Comparison of ENCODE assay signal across 9 cellular contexts in the genomic region with DNA sequence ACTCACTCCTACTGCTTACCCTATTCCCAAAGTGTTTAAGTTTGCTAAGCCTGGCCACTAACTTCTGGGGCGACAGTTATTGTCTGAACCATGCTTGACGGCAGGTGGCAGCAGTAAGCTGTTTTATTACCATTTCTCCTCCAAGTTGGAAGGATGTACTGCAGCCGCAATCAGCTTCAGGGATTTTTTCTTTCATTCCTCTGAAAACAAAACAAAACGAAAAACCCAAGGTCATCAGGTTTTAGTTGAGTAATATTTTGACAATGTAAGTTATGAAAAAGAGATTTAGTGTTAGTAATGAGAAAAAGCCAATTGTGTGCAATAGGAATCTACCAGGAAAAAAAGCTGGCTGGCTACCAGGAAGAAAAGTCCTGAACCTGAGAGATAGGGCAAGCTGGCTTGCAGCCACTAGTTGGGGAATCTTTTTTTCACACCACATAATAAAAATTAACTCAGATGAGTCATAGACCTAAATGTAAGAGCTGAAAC. TPM values are rescaled to one million over a fixed set of nuclear protein-coding genes. Genes with fewer than 3 reads are reported as not detected.
DNase-seq lines count a peak whose midpoint lies in the region; ATAC-seq, FAIRE-seq and TF ChIP-seq lines count a peak whose summit lies in the region.
"Had no signal": no experiment of that assay in that cellular context is flagged by ENCODE, and none has a peak within 500 bp of the region (broad histone marks: within the 10 kb centered on the region; RNA-seq: fewer than 3 reads in every experiment).

No MANE protein-coding gene starts in this region.

- no peak overlapping the region for H3K9ac ChIP-seq in K562 (ENCODE audit: insufficient read depth in 1 of 2, low read depth in 2 of 2, low read length in 2 of 2)
- H3K9ac ChIP-seq: BLaER1 had no signal

- WGBS in K562 (ENCODE audit: insufficient coverage, low coverage, missing lambda C conversion rate) = 0% methylated on average over 4 of the region's 4 CpGs
- WGBS in spleen, 5 donors = 0 to 4% (median 1%) methylated on average over 4 of the region's 4 CpGs

- CTCF ChIA-PET in K562 (lab: Yijun Ruan, JAX; ENCODE audit: low intra/inter-chr PET ratio) = interaction anchor here (1.0 to 1.3 kb wide), 2 partner anchors 290 to 312 kb away, joined by 3 to 5 read pairs; no protein-coding TSS in a partner anchor

- ATAC-seq in GM21825 (IDR thresholded peaks at IDR 0.05; ENCODE audit: unreplicated experiment) (peak; percentile 83), K562 (peak; percentile 87)

- H3K27me3 ChIP-seq in K562 (ENCODE audit: control insufficient read depth in 2 of 2, insufficient read depth in 2 of 2, low read length in 2 of 2) (no peaks in the 10 kb centered on the region), spleen (replicated peaks in 1 of 7) (peaks cover 0 to 17% (median 0%) of the 10 kb centered on the region in 7 donors)
- H3K27me3 ChIP-seq: BLaER1 had no signal

- H3K9me3 ChIP-seq in K562 (replicated peaks; ENCODE audit: control insufficient read depth, insufficient read depth, low read depth, low read length) = no peaks in the 10 kb centered on the region
- H3K9me3 ChIP-seq in spleen = no peaks in the 10 kb centered on the region
- H3K9me3 ChIP-seq: BLaER1 had no signal

- no peak for TF ChIP-seq EP300 in Ishikawa (IDR thresholded peaks at IDR 0.05; ENCODE audit: borderline replicate concordance)
- no peak for TF ChIP-seq EP300 in K562 (IDR thresholded peaks at IDR 0.05; ENCODE audit: low read length)

- TF ChIP-seq CTCF in K562 (IDR thresholded peaks at IDR 0.05 in 2 of 3, conservative IDR thresholded peaks at IDR 0.05 in 1 of 3; ENCODE audit: insufficient read depth in 2 of 3, low read depth in 1 of 3, low read length in 3 of 3) (peak; percentile 60 to 63 (median 60)), spleen (IDR thresholded peaks at IDR 0.05 in 8 of 11, conservative IDR thresholded peaks at IDR 0.05 in 3 of 11) (peak in 10 of 11 experiments; percentile 18 to 57 (median 47))

- in situ Hi-C loops in K562 (cut with MboI) = no loop called here

- TF ChIP-seq POLR2A in K562 (conservative IDR thresholded peaks at IDR 0.05) (no peak), spleen (IDR thresholded peaks at IDR 0.05) (no peak)

- no peaks in the 10 kb centered on the region for H3K36me3 ChIP-seq in K562 (ENCODE audit: control insufficient read depth, insufficient read depth, low read length)
- H3K36me3 ChIP-seq in spleen = no peaks in the 10 kb centered on the region
- H3K36me3 ChIP-seq: BLaER1 had no signal

- H3K4me3 ChIP-seq in K562 (no peak overlapping the region), spleen (no peak overlapping the region)
- H3K4me3 ChIP-seq: BLaER1 had no signal

- POLR2A ChIA-PET in K562 (lab: Yijun Ruan, JAX) = no interaction called here

- intact Hi-C loops in K562 (cut with micrococcal nuclease) = loop anchor here (1.0 to 10.0 kb wide), 3 partner anchors 96 to 430 kb away; no protein-coding TSS in a partner anchor
- intact Hi-C loops in spleen (cut with DNase I; ENCODE audit: low total_unique reads) = loop anchor here (10.0 kb wide), 1 partner anchor 290 kb away; no protein-coding TSS in a partner anchor

- H3K9me1 ChIP-seq in K562 (ENCODE audit: control insufficient read depth, insufficient read depth, low read length) = no peaks in the 10 kb centered on the region

- FAIRE-seq in K562 (lab: Jason Lieb, UNC) = peak; percentile 80

- TF ChIP-seq RAD21 in Ishikawa (IDR thresholded peaks at IDR 0.05; ENCODE audit: low read depth) = peak; percentile 71
- TF ChIP-seq RAD21 in K562 (CRISPR knock-in tag; conservative IDR thresholded peaks at IDR 0.05 in 1 of 2, IDR thresholded peaks at IDR 0.05 in 1 of 2) = peak; percentile 41 to 60

- H3K4me2 ChIP-seq in K562 (ENCODE audit: insufficient read depth, low read length) = no peak overlapping the region
- H3K4me2 ChIP-seq: BLaER1 had no signal

- peak; percentile 77 for DNase-seq in DMS 273 (lab: John Stamatoyannopoulos, UW; ENCODE audit: unreplicated experiment)
- no peak for DNase-seq in DMS 273 treated with DMSO at 0.1 percent for 48 hours (lab: John Stamatoyannopoulos, UW)
- peak in 4 of 5 donors; percentile 12 to 37 (median 24) for DNase-seq in T-helper 1 cell
- peak; percentile 23 to 54 (median 36) for DNase-seq in K562 (ENCODE audit: extremely low read depth in 1 of 4, low spot score in 3 of 4)
- DNase-seq in iPS DF 19.7 (ENCODE audit: low read depth, low spot score) = peak; percentile 9
- no peak for DNase-seq in spleen

- H3K27ac ChIP-seq in K562 (ENCODE audit: extremely low read depth, low read depth, low read length) (no peak overlapping the region), spleen (no peak overlapping the region)
- H3K27ac ChIP-seq: BLaER1 had no signal

- no peaks in the 10 kb centered on the region for H3K79me2 ChIP-seq in K562 (ENCODE audit: control insufficient read depth, insufficient read depth, low read length)

- no peaks in the 10 kb centered on the region for H3K4me1 ChIP-seq in K562 (replicated peaks in 1 of 2; ENCODE audit: control insufficient read depth in 2 of 2, insufficient read depth in 2 of 2, low read length in 2 of 2)
- no peaks in the 10 kb centered on the region for H3K4me1 ChIP-seq in spleen
- H3K4me1 ChIP-seq: BLaER1 had no signal

- no peak overlapping the region for H2AFZ ChIP-seq in K562 (ENCODE audit: low read depth, low read length)

- no TSS peak for BruUV-seq in K562 (replicated peaks; lab: Mats Ljungman, UMichigan)

- H4K20me1 ChIP-seq in K562 (replicated peaks; ENCODE audit: control insufficient read depth, insufficient read depth, low read length) = no peaks in the 10 kb centered on the region
- H4K20me1 ChIP-seq: BLaER1 had no signal

TF ChIP-seq in Ishikawa, 13 proteins besides CTCF, POLR2A, EP300 and RAD21 (continues in another document):
- TF ChIP-seq NFIC (IDR thresholded peaks at IDR 0.05) = no peak

TF ChIP-seq in K562, 482 proteins besides CTCF, POLR2A, EP300 and RAD21 (continues in another document):
- TF ChIP-seq ZNF3 (CRISPR knock-in tag; IDR thresholded peaks at IDR 0.05) = no peak
- no peak for TF ChIP-seq MEIS2 (IDR thresholded peaks at IDR 0.05; ENCODE audit: partially characterized antibody)
- TF ChIP-seq NFIC (IDR thresholded peaks at IDR 0.05) = peak; percentile 48
- TF ChIP-seq FOXJ2 (tag; IDR thresholded peaks at IDR 0.05) = no peak
- no peak for TF ChIP-seq RBM15 (IDR thresholded peaks at IDR 0.05; ENCODE audit: insufficient read depth, low read length)
- TF ChIP-seq, protein P1, sequence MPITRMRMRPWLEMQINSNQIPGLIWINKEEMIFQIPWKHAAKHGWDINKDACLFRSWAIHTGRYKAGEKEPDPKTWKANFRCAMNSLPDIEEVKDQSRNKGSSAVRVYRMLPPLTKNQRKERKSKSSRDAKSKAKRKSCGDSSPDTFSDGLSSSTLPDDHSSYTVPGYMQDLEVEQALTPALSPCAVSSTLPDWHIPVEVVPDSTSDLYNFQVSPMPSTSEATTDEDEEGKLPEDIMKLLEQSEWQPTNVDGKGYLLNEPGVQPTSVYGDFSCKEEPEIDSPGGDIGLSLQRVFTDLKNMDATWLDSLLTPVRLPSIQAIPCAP (CRISPR knock-in tag; IDR thresholded peaks at IDR 0.05; ENCODE audit: borderline replicate concordance) = no peak
- TF ChIP-seq, protein P2, sequence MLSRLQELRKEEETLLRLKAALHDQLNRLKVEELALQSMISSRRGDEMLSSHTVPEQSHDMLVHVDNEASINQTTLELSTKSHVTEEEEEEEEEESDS (CRISPR knock-in tag; IDR thresholded peaks at IDR 0.05) = no peak
- peak; percentile 55 for TF ChIP-seq SMC3 (conservative IDR thresholded peaks at IDR 0.05; ENCODE audit: insufficient read depth, low read depth, low read length)

RNA-seq across cellular contexts. Expression of gene RAB9B, which starts 13.2 kb away (rescaled TPM):
- total RNA-seq in K562 (2011; cell fraction: chromatin; rRNA removed; ENCODE audit: low replicate concordance) = not detected in 2 replicates
- not detected in 2 replicates for total RNA-seq in K562 (2011; cell fraction: nucleolus; rRNA removed)
- not detected in 2 replicates for total RNA-seq in K562 (2011; cell fraction: nucleoplasm; rRNA removed)
- total RNA-seq in K562 (2014; rRNA removed) (0.04 TPM in 1 of 2 replicates, not detected in the other), K562 (2014; rRNA removed; fragmentation: Illumina TruSeq; extraction: Trizol) (not detected in 2 replicates), K562 (2015; rRNA removed; fragmentation: Illumina TruSeq; extraction: Trizol) (not detected in 2 replicates), K562 (2021) (not detected in 2 replicates), spleen (1 to 10 TPM in 1 of 7 donors, under 1 TPM in 6; 0.43 to 1.0 (median 0.92) TPM)
- polyA plus RNA-seq in K562 (2011; rRNA removed) (0.04 TPM in 1 of 2 replicates, not detected in the other), K562 (2014; fragmentation: Illumina TruSeq; extraction: Trizol) (not detected in 2 replicates), K562 (2014; fragmentation: Nextera tagmentation; extraction: Ambion mirVana) (under 1 TPM in 1 of 2 experiments, not detected in 1; 0.03 TPM), K562 (2014; rRNA removed) (0.05 TPM in 1 of 2 replicates, not detected in the other), spleen (under 1 TPM; 0.46 to 0.51 (median 0.47) TPM)
- not detected in 2 replicates for polyA plus RNA-seq in K562 (2011; cell fraction: cytosol; rRNA removed)
- polyA plus RNA-seq in K562 (2011; cell fraction: nucleus; rRNA removed) = 0.03 TPM in 1 of 2 replicates, not detected in the other
- polyA plus RNA-seq in K562 (2012) = 0.04 TPM in 1 of 2 replicates, not detected in the other
- polyA minus RNA-seq in K562 (2011; rRNA and poly(A)+ RNA removed) = not detected in 2 replicates
- not detected in 2 replicates for polyA minus RNA-seq in K562 (2011; cell fraction: cytosol; rRNA and poly(A)+ RNA removed)
- polyA minus RNA-seq in K562 (2011; cell fraction: nucleus; rRNA and poly(A)+ RNA removed) = not detected in 2 replicates

Comparison
In these comparisons a context has a peak if more than half of its experiments do, and no peak if none do; other contexts are left out.
1. DNase-seq: peak in DMS 273 (single experiment), T-helper 1 cell (4 of 5), K562 (4 of 4) and iPS DF 19.7 (single experiment); none in DMS 273 treated with DMSO at 0.1 percent for 48 hours (single experiment) and spleen (single experiment).